In the genomic region with DNA sequence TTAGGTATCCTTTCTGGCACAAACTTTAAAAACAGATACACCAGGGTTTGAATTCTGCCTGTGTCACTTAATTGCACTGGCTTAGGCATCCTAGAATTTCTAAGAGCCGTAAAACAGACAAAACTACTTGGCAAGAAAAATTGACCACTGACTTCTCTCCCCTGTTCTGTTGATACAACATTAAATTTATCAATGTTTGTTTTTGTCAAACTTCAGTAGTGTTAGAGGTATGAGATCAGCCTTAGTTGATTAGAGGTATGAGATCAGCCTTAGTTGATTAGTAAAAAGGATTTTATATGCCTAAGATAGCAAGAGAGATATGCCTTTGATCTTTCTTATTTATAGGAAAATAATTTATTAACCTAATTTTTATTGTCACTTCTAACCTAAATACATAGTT, we compare ENCODE assay signal across 25 cellular contexts.
A peak's percentile ranks its signal among the peaks of the same experiment; 100 is the strongest.
DNase-seq lines count a peak whose midpoint lies in the region; ATAC-seq, FAIRE-seq and TF ChIP-seq lines count a peak whose summit lies in the region.
"Had no signal": no experiment of that assay in that cellular context is flagged by ENCODE, and none has a peak within 500 bp of the region (broad histone marks: within the 10 kb centered on the region; RNA-seq: fewer than 3 reads in every experiment).

No MANE protein-coding gene starts in this region.

- ATAC-seq in body of pancreas (peak; percentile 68), pancreas (peak; percentile 35 to 74 (median 69)), PC-3 (no peak)
- ATAC-seq: A549; CD8-positive, alpha-beta T cell; GM12878 had no signal

- H3K79me2 ChIP-seq in OCI-LY7 (ENCODE audit: insufficient read depth, low read depth, low read length) (no peaks in the 10 kb centered on the region), PC-3 (ENCODE audit: low read length) (no peaks in the 10 kb centered on the region)

- WGBS in body of pancreas, 2 donors, result 11 to 14% methylated on average over 1 of the region's 1 CpG
- WGBS in pancreas, 2 donors, result 15 to 17% methylated on average over 1 of the region's 1 CpG

- BruUV-seq in OCI-LY7 (replicated peaks; lab: Mats Ljungman, UMichigan), result no TSS peak
- BruUV-seq in PC-3 (replicated peaks; lab: Mats Ljungman, UMichigan), result no TSS peak

- CTCF ChIA-PET in OCI-LY7 (lab: Charles Lee; ENCODE audit: unreplicated experiment), result no interaction called here
- CTCF ChIA-PET in activated CD4-positive, alpha-beta T cell treated with anti-CD3 and anti-CD28 coated beads, Interleukin-2, amount 10 ng/mL, durations not matched to agents 7 days and 5 days (lab: Charles Lee), result no interaction called here
- CTCF ChIA-PET in PC-3 (lab: Charles Lee), result no interaction called here

- H3K4me2 ChIP-seq in OCI-LY7 (ENCODE audit: low read length) (peak overlapping the region; percentile 24; the same call in 1 of the 2 replicates), PC-3 (ENCODE audit: low read length) (no peak overlapping the region)
- H3K4me2 ChIP-seq: A549; BLaER1 treated with 17β-estradiol and CSF1 and Interleukin-3, amounts not matched to agents 10 nM and 100 nM had no signal

- H3K4me1 ChIP-seq in cardiac muscle cell (ENCODE audit: low read depth) (peaks cover 3% of the 10 kb centered on the region), OCI-LY7 (ENCODE audit: insufficient read depth, low read length, poor library complexity, severe bottlenecking) (peaks cover 84% of the 10 kb centered on the region), body of pancreas (peaks cover 43% of the 10 kb centered on the region), pancreas (peaks cover 13 to 35% (median 35%) of the 10 kb centered on the region in 3 donors), PC-3 (ENCODE audit: insufficient read depth, low read length) (no peaks in the 10 kb centered on the region)
- H3K4me1 ChIP-seq: A549 had no signal

- H3K27me3 ChIP-seq in cardiac muscle cell (no peaks in the 10 kb centered on the region), body of pancreas (no peaks in the 10 kb centered on the region), pancreas (no peaks in the 10 kb centered on the region), PC-3 (ENCODE audit: low read length) (no peaks in the 10 kb centered on the region)
- H3K27me3 ChIP-seq: BLaER1 treated with 17β-estradiol and CSF1 and Interleukin-3, amounts not matched to agents 10 nM and 100 nM had no signal

- no peaks in the 10 kb centered on the region for H4K20me1 ChIP-seq in OCI-LY7 (ENCODE audit: insufficient read depth, low read length)
- no peaks in the 10 kb centered on the region for H4K20me1 ChIP-seq in PC-3 (ENCODE audit: low read length)
- H4K20me1 ChIP-seq: BLaER1 treated with 17β-estradiol and CSF1 and Interleukin-3, amounts not matched to agents 10 nM and 100 nM had no signal

- H3K36me3 Mint-ChIP-seq in activated CD4-positive, alpha-beta T cell treated with anti-CD3 and anti-CD28 coated beads, Interleukin-2, amount 10 ng/mL, durations not matched to agents 7 days and 5 days (ENCODE audit: low read depth), result peaks cover 6% of the 10 kb centered on the region
- H3K36me3 Mint-ChIP-seq in T-helper 2 cell treated with Interferon-gamma antibody and Interleukin-4, amounts not matched to agents 5 μg/mL and 100 μg/mL, for 36 hours (ENCODE audit: low read depth), result peaks cover 6% of the 10 kb centered on the region

- H2AFZ ChIP-seq in OCI-LY7 (ENCODE audit: low read length) (no peak overlapping the region), PC-3 (ENCODE audit: low read length) (no peak overlapping the region)

- no peaks in the 10 kb centered on the region for H3K27me3 Mint-ChIP-seq in activated CD4-positive, alpha-beta T cell treated with anti-CD3 and anti-CD28 coated beads, Interleukin-2, amount 10 ng/mL, durations not matched to agents 7 days and 5 days
- H3K27me3 Mint-ChIP-seq in T-helper 2 cell treated with Interferon-gamma antibody and Interleukin-4, amounts not matched to agents 5 μg/mL and 100 μg/mL, for 36 hours (ENCODE audit: low read depth), result no peaks in the 10 kb centered on the region
- H3K27me3 Mint-ChIP-seq: B cell; CD4-positive, alpha-beta T cell had no signal

- POLR2A ChIA-PET in OCI-LY7 (lab: Charles Lee) (interaction anchor here (0.8 kb wide), 1 partner anchor 8 kb away, joined by 3 read pairs; no protein-coding TSS in a partner anchor), PC-3 (lab: Charles Lee; ENCODE audit: unreplicated experiment) (no interaction called here)
- POLR2A ChIA-PET in activated CD4-positive, alpha-beta T cell treated with anti-CD3 and anti-CD28 coated beads, Interleukin-2, amount 10 ng/mL, durations not matched to agents 7 days and 5 days (lab: Charles Lee), result no interaction called here

- H3K4me3 Mint-ChIP-seq in activated CD4-positive, alpha-beta T cell treated with anti-CD3 and anti-CD28 coated beads, Interleukin-2, amount 10 ng/mL, durations not matched to agents 7 days and 5 days, result no peak overlapping the region
- H3K4me3 Mint-ChIP-seq in T-helper 2 cell treated with Interferon-gamma antibody and Interleukin-4, amounts not matched to agents 5 μg/mL and 100 μg/mL, for 36 hours, result no peak overlapping the region
- H3K4me3 Mint-ChIP-seq: B cell; CD4-positive, alpha-beta T cell; CD8-positive, alpha-beta T cell had no signal

- H3K4me1 Mint-ChIP-seq in activated CD4-positive, alpha-beta T cell treated with anti-CD3 and anti-CD28 coated beads, Interleukin-2, amount 10 ng/mL, durations not matched to agents 7 days and 5 days, result no peaks in the 10 kb centered on the region
- no peaks in the 10 kb centered on the region for H3K4me1 Mint-ChIP-seq in T-helper 2 cell treated with Interferon-gamma antibody and Interleukin-4, amounts not matched to agents 5 μg/mL and 100 μg/mL, for 36 hours (ENCODE audit: low read depth)

- TF ChIP-seq CTCF in cardiac muscle cell (IDR thresholded peaks at IDR 0.05; ENCODE audit: low read depth, low read length) (no peak), OCI-LY7 (conservative IDR thresholded peaks at IDR 0.05; ENCODE audit: low read length) (no peak), body of pancreas (IDR thresholded peaks at IDR 0.05) (no peak), pancreas (IDR thresholded peaks at IDR 0.05) (no peak), PC-3 (conservative IDR thresholded peaks at IDR 0.05; ENCODE audit: low read depth, low read length) (no peak)

- H3F3A ChIP-seq in PC-3 (ENCODE audit: low read length, unreplicated experiment), result no peaks in the 10 kb centered on the region

- H3K4me3 ChIP-seq in cardiac muscle cell, result no peak overlapping the region
- H3K4me3 ChIP-seq in OCI-LY7 (ENCODE audit: low read depth, low read length, poor library complexity, severe bottlenecking), result no peak overlapping the region
- no peak overlapping the region for H3K4me3 ChIP-seq in body of pancreas
- no peak overlapping the region for H3K4me3 ChIP-seq in pancreas
- H3K4me3 ChIP-seq in PC-3 (ENCODE audit: low read length), result no peak overlapping the region
- H3K4me3 ChIP-seq: A549; BLaER1 treated with 17β-estradiol and CSF1 and Interleukin-3, amounts not matched to agents 10 nM and 100 nM; GM12878 had no signal

- peak; percentile 47 for FAIRE-seq in pancreas (lab: Jason Lieb, UNC)
- FAIRE-seq: A549, GM12878, GM18507 had no signal

- H3K9ac ChIP-seq in PC-3 (ENCODE audit: low read length), result no peak overlapping the region
- H3K9ac ChIP-seq: BLaER1 treated with 17β-estradiol and CSF1 and Interleukin-3, amounts not matched to agents 10 nM and 100 nM had no signal

- no peak for TF ChIP-seq POLR2A in body of pancreas (IDR thresholded peaks at IDR 0.05)

- H3K27ac ChIP-seq in cardiac muscle cell (peak overlapping the region; percentile 62), OCI-LY7 (ENCODE audit: low read depth, low read length, poor library complexity, severe bottlenecking) (peak overlapping the region; percentile 58), body of pancreas (peak overlapping the region in 3 of 4 donors; percentile 6 to 59 (median 28)), pancreas (peak overlapping the region in 3 of 4 donors; percentile 1 to 36 (median 7)), PC-3 (ENCODE audit: low read length) (no peak overlapping the region)
- H3K27ac ChIP-seq: 22Rv1; A549; BLaER1 treated with 17β-estradiol and CSF1 and Interleukin-3, amounts not matched to agents 10 nM and 100 nM; C4-2B had no signal

- peaks cover 4% of the 10 kb centered on the region for H3K9me3 Mint-ChIP-seq in activated CD4-positive, alpha-beta T cell treated with anti-CD3 and anti-CD28 coated beads, Interleukin-2, amount 10 ng/mL, durations not matched to agents 7 days and 5 days
- peaks cover 11% of the 10 kb centered on the region for H3K9me3 Mint-ChIP-seq in T-helper 2 cell treated with Interferon-gamma antibody and Interleukin-4, amounts not matched to agents 5 μg/mL and 100 μg/mL, for 36 hours

- no peak overlapping the region for H3K27ac Mint-ChIP-seq in activated CD4-positive, alpha-beta T cell treated with anti-CD3 and anti-CD28 coated beads, Interleukin-2, amount 10 ng/mL, durations not matched to agents 7 days and 5 days
- H3K27ac Mint-ChIP-seq in T-helper 2 cell treated with Interferon-gamma antibody and Interleukin-4, amounts not matched to agents 5 μg/mL and 100 μg/mL, for 36 hours, result no peak overlapping the region
- H3K27ac Mint-ChIP-seq: B cell; CD4-positive, alpha-beta T cell had no signal

- no peaks in the 10 kb centered on the region for H3K9me2 ChIP-seq in OCI-LY7 (ENCODE audit: insufficient read depth, low read length)
- H3K9me2 ChIP-seq in PC-3 (replicated peaks; ENCODE audit: low read length), result no peaks in the 10 kb centered on the region

- intact Hi-C loops in cardiac septum (cut with DNase I), result no loop called here
- intact Hi-C loops in OCI-LY7 (cut with micrococcal nuclease; ENCODE audit: unreplicated experiment), result no loop called here
- intact Hi-C loops in body of pancreas (cut with DNase I), result no loop called here
- intact Hi-C loops in pancreas (cut with DNase I), result no loop called here
- intact Hi-C loops in PC-3 (cut with micrococcal nuclease), result loop anchor here (10.0 kb wide), 3 partner anchors 164 to 234 kb away; no protein-coding TSS in a partner anchor

- H3K36me3 ChIP-seq in cardiac muscle cell (no peaks in the 10 kb centered on the region), OCI-LY7 (ENCODE audit: insufficient read depth, low read length) (peaks cover 39% of the 10 kb centered on the region), body of pancreas (replicated peaks in 1 of 2; ENCODE audit: insufficient read depth in 1 of 2, low read depth in 2 of 2) (no peaks in the 10 kb centered on the region), pancreas (no peaks in the 10 kb centered on the region), PC-3 (ENCODE audit: low read depth, low read length) (no peaks in the 10 kb centered on the region)

- DNase-seq in cardiac muscle cell (ENCODE audit: low read depth in 1 of 2, low spot score in 1 of 2) (no peak), cardiac septum (ENCODE audit: low spot score) (no peak), OCI-LY7 (ENCODE audit: low spot score) (no peak), body of pancreas (no peak), pancreas (no peak), PC-3 (no peak)
- DNase-seq in activated CD4-positive, alpha-beta T cell treated with anti-CD3 and anti-CD28 coated beads, Interleukin-2, amount 10 ng/mL, durations not matched to agents 7 days and 5 days, result no peak
- no peak for DNase-seq in T-helper 2 cell treated with Interferon-gamma antibody and Interleukin-4, amounts not matched to agents 5 μg/mL and 100 μg/mL, for 36 hours (ENCODE audit: low spot score)
- DNase-seq: AML-193; CD4-positive, alpha-beta T cell; CD8-positive, alpha-beta T cell; DMS 273 treated with DMSO at 0.1 percent for 48 hours; DMS153; DMS53; DMS79; DND-41; EL; GDM1 had no signal

- H3K9me3 ChIP-seq in cardiac muscle cell (ENCODE audit: low read depth) (no peaks in the 10 kb centered on the region), OCI-LY7 (ENCODE audit: low read length) (peaks cover 18% of the 10 kb centered on the region; the same call in 1 of the 2 replicates), body of pancreas (no peaks in the 10 kb centered on the region), pancreas (no peaks in the 10 kb centered on the region), PC-3 (ENCODE audit: low read length) (no peaks in the 10 kb centered on the region)
